In the genomic region with DNA sequence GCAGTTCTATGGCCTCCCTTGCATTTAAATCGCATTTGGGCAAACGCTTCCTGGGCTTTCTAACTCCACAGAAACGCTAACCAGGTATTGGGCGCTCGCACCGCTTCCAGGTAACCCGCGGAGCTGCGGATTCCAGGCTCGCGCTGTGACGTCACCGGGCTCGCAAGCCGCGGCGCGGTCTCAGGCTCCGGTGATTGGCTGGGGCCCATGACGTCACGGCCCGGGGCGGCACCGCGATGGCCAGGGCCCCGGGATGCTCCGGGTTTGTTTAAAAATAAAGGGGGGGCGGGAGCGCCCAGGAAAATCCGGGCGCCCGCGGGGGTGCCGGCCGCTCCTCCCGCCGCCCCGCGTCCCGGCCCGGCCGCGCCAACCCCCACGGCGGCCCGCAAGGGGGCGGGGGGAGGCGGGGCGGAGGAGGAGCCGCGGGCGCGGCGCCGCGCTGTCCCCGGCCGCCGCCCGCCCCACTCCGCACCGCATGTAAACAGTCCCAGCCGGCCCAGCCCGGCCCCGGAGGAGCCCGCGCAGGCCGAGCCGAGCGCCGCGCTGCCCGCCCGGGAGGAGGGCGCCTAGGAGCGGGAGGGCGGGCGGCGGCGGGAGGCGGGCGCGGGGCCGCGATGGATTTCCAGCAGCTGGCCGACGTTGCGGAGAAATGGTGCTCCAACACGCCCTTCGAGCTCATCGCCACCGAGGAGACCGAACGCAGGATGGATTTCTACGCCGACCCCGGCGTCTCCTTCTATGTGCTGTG, we compare ENCODE assay signal across 8 cellular contexts. TPM values are rescaled to one million over a fixed set of nuclear protein-coding genes. Genes with fewer than 3 reads are reported as not detected.
DNase-seq lines count a peak whose midpoint lies in the region; ATAC-seq, FAIRE-seq and TF ChIP-seq lines count a peak whose summit lies in the region.

Gene MTURN (plus strand): TSS at position 464 of the 748 bp plus-strand sequence. CDS start 151 bp downstream, at position 615.

- ATAC-seq in GM21529 (IDR thresholded peaks at IDR 0.05; ENCODE audit: unreplicated experiment) (peak; percentile 85), IMR-90 (ENCODE audit: low read depth) (peak; percentile 90), PC-3 (peak; percentile 82), esophagus mucosa (peak; percentile 84)

- H3K9ac ChIP-seq in IMR-90 (ENCODE audit: low read depth, low read length) = peak within 1 kb of the TSS; percentile 81
- peak within 1 kb of the TSS; percentile 33; the same call in 1 of the 2 replicates for H3K9ac ChIP-seq in PC-3 (ENCODE audit: low read length)
- peak within 1 kb of the TSS; percentile 80 for H3K9ac ChIP-seq in mucosa of stomach (ENCODE audit: low read length)

- intact Hi-C loops in IMR-90 (cut with micrococcal nuclease) (no loop called here), PC-3 (cut with micrococcal nuclease) (no loop called here)

- H3K4me3 ChIP-seq in IMR-90 (ENCODE audit: insufficient read depth, low read depth, low read length) (peak within 1 kb of the TSS; percentile 98), PC-3 (ENCODE audit: low read length) (peak within 1 kb of the TSS; percentile 82), mucosa of stomach (ENCODE audit: low read length) (peak within 1 kb of the TSS; percentile 23)

- H3K9me2 ChIP-seq in PC-3 (replicated peaks; ENCODE audit: low read length) = no peaks in the 10 kb centered on the region

- peak within 1 kb of the TSS; percentile 62 to 86; a peak in 2 of 4 replicates for H4K8ac ChIP-seq in IMR-90 (ENCODE audit: low read depth in 2 of 2, low read length in 2 of 2)

- H3K36me3 ChIP-seq in IMR-90 (ENCODE audit: control insufficient read depth, insufficient read depth, low read length) (no peaks in the 10 kb centered on the region), PC-3 (ENCODE audit: low read depth, low read length) (no peaks in the 10 kb centered on the region), mucosa of stomach (ENCODE audit: control insufficient read depth, insufficient read depth, low read length) (no peaks in the 10 kb centered on the region)

- no peaks in the 10 kb centered on the region for H3F3A ChIP-seq in PC-3 (ENCODE audit: low read length, unreplicated experiment)

- H2BK120ac ChIP-seq in IMR-90 (ENCODE audit: low read depth, low read length) = no peak within 1 kb of the TSS

- H3K23ac ChIP-seq in IMR-90 (ENCODE audit: low read depth, low read length) = no peak within 1 kb of the TSS

- peak within 1 kb of the TSS; percentile 94 for H2AFZ ChIP-seq in IMR-90 (replicated peaks; ENCODE audit: low read length, poor library complexity)
- peak within 1 kb of the TSS; percentile 87 for H2AFZ ChIP-seq in PC-3 (ENCODE audit: low read length)

- DNase-seq in D721Med (ENCODE audit: insufficient read length, low spot score) (peak; percentile 94), IMR-90 (peak; percentile 77), PC-3 (peak; percentile 73)
- DNase-seq in activated T-cell treated with anti-CD3 and anti-CD28 coated beads, Interleukin-2, amount 50 U/mL, for 48 hours = peak; percentile 83 to 87
- peak; percentile 78 for DNase-seq in stimulated activated CD8-positive, alpha-beta memory T cell treated with anti-CD3 and anti-CD28 coated beads, Interleukin-4, amount 100 ng/mL, for 24 hours (ENCODE audit: low read depth)

- TF ChIP-seq RAD21 in IMR-90 (IDR thresholded peaks at IDR 0.05; ENCODE audit: low read length) = no peak

- H4K91ac ChIP-seq in IMR-90 (ENCODE audit: insufficient read depth, low read depth, low read length) = no peak within 1 kb of the TSS; the same call in 1 of the 2 replicates

- H3K18ac ChIP-seq in IMR-90 (ENCODE audit: low read depth, low read length) = peak within 1 kb of the TSS; percentile 48

- no peak within 1 kb of the TSS for H2AK5ac ChIP-seq in IMR-90 (ENCODE audit: low read depth, low read length)

- H3K4me1 ChIP-seq in IMR-90 (ENCODE audit: control insufficient read depth, insufficient read depth, low read length) (peaks cover 3% of the 10 kb centered on the region), PC-3 (ENCODE audit: insufficient read depth, low read length) (peaks cover 5% of the 10 kb centered on the region; the same call in 1 of the 2 replicates), mucosa of stomach (ENCODE audit: control insufficient read depth, insufficient read depth, low read length) (peaks cover 6% of the 10 kb centered on the region)

- dilution Hi-C loops in IMR-90 (cut with HindIII; ENCODE audit: low sequenced_read_pairs, unreplicated experiment) = no loop called here

- no peaks in the 10 kb centered on the region for H3K79me2 ChIP-seq in PC-3 (ENCODE audit: low read length)

- in situ Hi-C loops in IMR-90 (cut with MboI; ENCODE audit: low sequenced_read_pairs) = no loop called here

- H3K4me2 ChIP-seq in IMR-90 (ENCODE audit: low read depth, low read length) (peak within 1 kb of the TSS; percentile 96), PC-3 (ENCODE audit: low read length) (peak within 1 kb of the TSS; percentile 98)

- H4K20me1 ChIP-seq in IMR-90 (ENCODE audit: insufficient read depth, low read length) (no peaks in the 10 kb centered on the region), PC-3 (ENCODE audit: low read length) (no peaks in the 10 kb centered on the region)

- CTCF ChIA-PET in IMR-90 (lab: Yijun Ruan, JAX) (interaction anchor here (1.2 kb wide), 1 partner anchor 38 kb away, joined by 3 read pairs; no protein-coding TSS in a partner anchor), PC-3 (lab: Charles Lee) (interaction anchor here (1.2 kb wide), 1 partner anchor 30 kb away, joined by 3 read pairs; no protein-coding TSS in a partner anchor)

- peak within 1 kb of the TSS; percentile 39; the same call in 1 of the 2 replicates for H3K14ac ChIP-seq in IMR-90 (replicated peaks; ENCODE audit: low read depth, low read length)

- BruUV-seq in IMR-90 (replicated peaks; lab: Mats Ljungman, UMichigan) (no TSS peak), PC-3 (replicated peaks; lab: Mats Ljungman, UMichigan) (no TSS peak)

- peak within 1 kb of the TSS; percentile 19 for H2BK5ac ChIP-seq in IMR-90 (ENCODE audit: low read depth, low read length, poor library complexity, severe bottlenecking)

- no peak within 1 kb of the TSS for H2BK20ac ChIP-seq in IMR-90 (ENCODE audit: low read depth, low read length)

- H3K27ac ChIP-seq in IMR-90 (ENCODE audit: insufficient read depth, low read length) (peak within 1 kb of the TSS; percentile 68), PC-3 (ENCODE audit: low read length) (no peak within 1 kb of the TSS)

- H3K79me1 ChIP-seq in IMR-90 (ENCODE audit: low read depth in 1 of 2, low read length in 2 of 2) = peaks cover 9% of the 10 kb centered on the region in 2 experiments; a peak in 2 of 4 replicates

- H4K5ac ChIP-seq in IMR-90 (ENCODE audit: low read depth, low read length) = 0 out of 2 replicates have a peak within 1 kb of the TSS, but pooled peaks have one; percentile 35

- no peaks in the 10 kb centered on the region for H3K9me1 ChIP-seq in IMR-90 (ENCODE audit: insufficient read depth, low read length)

- H3K27me3 ChIP-seq in IMR-90 (ENCODE audit: control insufficient read depth, insufficient read depth, low read length) = no peaks in the 10 kb centered on the region
- H3K27me3 ChIP-seq in PC-3 (ENCODE audit: low read length) = no peaks in the 10 kb centered on the region
- no peaks in the 10 kb centered on the region for H3K27me3 ChIP-seq in mucosa of stomach (ENCODE audit: control insufficient read depth, insufficient read depth, low read length)

- H2BK15ac ChIP-seq in IMR-90 (ENCODE audit: low read depth, low read length) = peak within 1 kb of the TSS; percentile 4; the same call in 1 of the 3 replicates

- peak within 1 kb of the TSS; percentile 92 for H2AK9ac ChIP-seq in IMR-90 (replicated peaks; ENCODE audit: low read depth, low read length, poor library complexity)

- POLR2A ChIA-PET in IMR-90 (lab: Charles Lee; ENCODE audit: unreplicated experiment) = interaction anchor here (0.9 kb wide), 1 partner anchor 31 kb away, joined by 3 read pairs; no protein-coding TSS in a partner anchor
- POLR2A ChIA-PET in PC-3 (lab: Charles Lee; ENCODE audit: unreplicated experiment) = interaction anchor here (0.6 to 0.7 kb wide), 3 partner anchors 25 to 180 kb away, joined by 3 to 6 read pairs (median 3); no protein-coding TSS in a partner anchor

- no peak for FAIRE-seq in D721Med (lab: Jason Lieb, UNC)

- TF ChIP-seq CTCF in D721Med (IDR thresholded peaks at IDR 0.05; ENCODE audit: insufficient read depth, missing control alignments) (no peak), IMR-90 (conservative IDR thresholded peaks at IDR 0.05; ENCODE audit: low read depth, low read length) (no peak), PC-3 (conservative IDR thresholded peaks at IDR 0.05; ENCODE audit: low read depth, low read length) (no peak)

- H3K4ac ChIP-seq in IMR-90 (ENCODE audit: low read depth, low read length) = peak within 1 kb of the TSS; percentile 31; the same call in 1 of the 2 replicates

- no peaks in the 10 kb centered on the region for H3K9me3 ChIP-seq in IMR-90 (ENCODE audit: control insufficient read depth, insufficient read depth, low read length)
- H3K9me3 ChIP-seq in PC-3 (ENCODE audit: low read length) = no peaks in the 10 kb centered on the region
- no peaks in the 10 kb centered on the region for H3K9me3 ChIP-seq in mucosa of stomach (ENCODE audit: control insufficient read depth, low read length)

- 0 out of 2 replicates have a peak, but pooled peaks have one; percentile 28 for TF ChIP-seq POLR2A in IMR-90 (IDR thresholded peaks at IDR 0.05; ENCODE audit: low read depth, low read length)

- 2% methylated on average over 35 of the region's 98 CpGs; no CpG with 5 or more reads in 1 of the 2 experiments for WGBS in IMR-90 (ENCODE audit: extremely low coverage in 2 of 2, insufficient read length in 1 of 2), 2 experiments

- peak within 1 kb of the TSS; percentile 36; the same call in 1 of the 2 replicates for H3K56ac ChIP-seq in IMR-90 (ENCODE audit: extremely low read depth, insufficient read depth, low read length)

TF ChIP-seq in IMR-90, 13 proteins besides CTCF, POLR2A, EP300 and RAD21 (continues in another document):
- TF ChIP-seq NFE2L2 (IDR thresholded peaks at IDR 0.05; ENCODE audit: low read depth, low read length) (no peak), RCOR1 (IDR thresholded peaks at IDR 0.05; ENCODE audit: insufficient replicate concordance, low read length) (no peak), FOS (IDR thresholded peaks at IDR 0.05; ENCODE audit: low read depth, low read length) (peak; percentile 44; the same call in 1 of the 2 replicates), MAFK (IDR thresholded peaks at IDR 0.05; ENCODE audit: low read depth, low read length) (no peak)
- TF ChIP-seq, protein P1, sequence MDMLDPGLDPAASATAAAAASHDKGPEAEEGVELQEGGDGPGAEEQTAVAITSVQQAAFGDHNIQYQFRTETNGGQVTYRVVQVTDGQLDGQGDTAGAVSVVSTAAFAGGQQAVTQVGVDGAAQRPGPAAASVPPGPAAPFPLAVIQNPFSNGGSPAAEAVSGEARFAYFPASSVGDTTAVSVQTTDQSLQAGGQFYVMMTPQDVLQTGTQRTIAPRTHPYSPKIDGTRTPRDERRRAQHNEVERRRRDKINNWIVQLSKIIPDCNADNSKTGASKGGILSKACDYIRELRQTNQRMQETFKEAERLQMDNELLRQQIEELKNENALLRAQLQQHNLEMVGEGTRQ (IDR thresholded peaks at IDR 0.05; ENCODE audit: low read depth, low read length) = no peak

RNA-seq across cellular contexts. Expression of gene MTURN, which starts in this region (rescaled TPM):
- 5.6 and 7.8 TPM in 2 replicates for total RNA-seq in IMR-90 (2012; rRNA removed)
- 2.4 and 2.8 TPM in 2 replicates for polyA plus RNA-seq in IMR-90 (2012; rRNA removed)
- 0.79 and 1.4 TPM in 2 replicates for polyA plus RNA-seq in IMR-90 (2012; cell fraction: cytosol; rRNA removed)
- polyA plus RNA-seq in IMR-90 (2012; cell fraction: nucleus; rRNA removed; ENCODE audit: low replicate concordance) = 2.5 and 6.5 TPM in 2 replicates
- 5.4 and 6.3 TPM in 2 replicates for total RNA-seq in PC-3 (2014; rRNA removed)
- total RNA-seq in esophagus mucosa = 6.1 TPM

Comparison
In these comparisons a context has a peak if more than half of its experiments do, and no peak if none do; other contexts are left out.
1. H3K4me3 ChIP-seq: peak in every context shown above with its lines; median percentile 98 in IMR-90; 82 in PC-3; 23 in mucosa of stomach.